22 cellular contexts compared by ENCODE assay signal in the genomic region with DNA sequence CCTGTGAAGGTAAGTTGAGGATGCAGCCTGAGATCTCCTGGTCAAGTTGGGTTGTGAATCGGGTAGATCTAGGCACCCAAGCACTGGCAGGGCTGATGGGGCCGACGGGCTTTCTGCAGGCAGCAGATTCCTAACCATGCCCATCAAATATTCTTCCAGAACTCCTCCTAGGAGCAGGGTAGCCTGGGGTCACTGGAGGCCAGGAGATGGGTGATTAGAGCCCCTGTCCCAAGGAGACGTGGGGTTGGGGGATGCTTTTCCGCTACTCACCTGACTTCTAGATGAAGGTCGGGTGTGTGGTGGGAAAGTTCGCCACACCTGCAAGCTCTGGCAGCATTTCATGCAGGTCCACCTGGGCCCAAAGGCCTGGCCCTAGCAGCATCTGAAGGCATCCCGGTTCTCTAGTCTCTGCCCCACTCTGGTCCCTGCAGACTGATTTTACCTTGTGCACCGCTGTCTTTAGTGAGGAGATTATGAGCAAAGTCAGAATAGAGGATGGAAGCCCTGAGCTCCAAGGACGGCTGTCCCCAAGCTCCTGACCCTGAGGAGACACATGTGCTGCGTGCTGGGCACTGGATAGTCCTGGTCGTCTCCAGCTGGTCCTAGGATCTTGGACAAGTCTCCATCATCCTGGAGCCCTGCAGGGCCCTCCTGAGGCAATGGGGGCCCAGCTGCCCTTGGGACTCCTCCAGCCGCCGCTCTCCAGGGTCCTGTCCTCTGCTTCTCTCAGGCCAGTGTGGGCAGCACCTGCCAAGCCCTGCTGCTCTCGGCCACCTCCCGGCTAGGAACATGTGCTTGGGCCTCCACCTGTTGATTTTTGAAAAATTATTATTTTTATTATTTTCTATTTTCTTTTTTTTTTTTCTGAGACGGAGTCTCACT. TPM values are rescaled to one million over a fixed set of nuclear protein-coding genes. Genes with fewer than 3 reads are reported as not detected.
A peak's percentile ranks its signal among the peaks of the same experiment; 100 is the strongest.
DNase-seq lines count a peak whose midpoint lies in the region; ATAC-seq and TF ChIP-seq lines count a peak whose summit lies in the region.
"Had no signal": no experiment of that assay in that cellular context is flagged by ENCODE, and none has a peak within 500 bp of the region (broad histone marks: within the 10 kb centered on the region; RNA-seq: fewer than 3 reads in every experiment).

No MANE protein-coding gene starts in this region.

- H3K4me3 Mint-ChIP-seq in endodermal cell (no peak overlapping the region), nephron progenitor cell (no peak overlapping the region)
- H3K4me3 Mint-ChIP-seq: CD14-positive monocyte; central memory CD8-positive, alpha-beta T cell; natural killer cell had no signal

- H3K4me1 ChIP-seq in GM23248 (ENCODE audit: insufficient read depth) (no peaks in the 10 kb centered on the region), SJCRH30 (no peaks in the 10 kb centered on the region), endodermal cell (ENCODE audit: control insufficient read depth, insufficient read depth, low read length) (no peaks in the 10 kb centered on the region), thyroid gland (no peaks in the 10 kb centered on the region)

- H3K27me3 Mint-ChIP-seq in endodermal cell (ENCODE audit: insufficient read depth) (peaks cover 3% of the 10 kb centered on the region), nephron progenitor cell (ENCODE audit: low read depth, poor library complexity) (peaks cover 12% of the 10 kb centered on the region)

- ATAC-seq in GM18498 (IDR thresholded peaks at IDR 0.05; ENCODE audit: unreplicated experiment) (no peak), HG03469 (IDR thresholded peaks at IDR 0.05; ENCODE audit: unreplicated experiment) (no peak)
- ATAC-seq: left lobe of liver, natural killer cell, Right ventricle myocardium inferior, sciatic nerve had no signal

- no peaks in the 10 kb centered on the region for H4K20me1 ChIP-seq in GM23248 (ENCODE audit: insufficient read depth)

- in situ Hi-C loops in GM23248 (cut with MboI) = no loop called here

- H3K36me3 ChIP-seq in GM23248 (ENCODE audit: low read depth) (no peaks in the 10 kb centered on the region), SJCRH30 (no peaks in the 10 kb centered on the region), endodermal cell (ENCODE audit: control insufficient read depth, insufficient read depth, low read length) (no peaks in the 10 kb centered on the region), thyroid gland (no peaks in the 10 kb centered on the region)
- H3K36me3 ChIP-seq: stomach, tibial nerve had no signal

- no peaks in the 10 kb centered on the region for H3F3A ChIP-seq in GM23248 (ENCODE audit: insufficient read depth)

- H3K9me3 ChIP-seq in GM23248 (ENCODE audit: low read depth) = no peaks in the 10 kb centered on the region
- H3K9me3 ChIP-seq in SJCRH30 (replicated peaks) = no peaks in the 10 kb centered on the region; the same call in 1 of the 2 replicates
- peaks cover 9% of the 10 kb centered on the region for H3K9me3 ChIP-seq in endodermal cell (ENCODE audit: control insufficient read depth, low read length)
- H3K9me3 ChIP-seq in thyroid gland = no peaks in the 10 kb centered on the region

- TF ChIP-seq CTCF in endodermal cell (conservative IDR thresholded peaks at IDR 0.05) (no peak), nephron progenitor cell (IDR thresholded peaks at IDR 0.05) (no peak), thyroid gland (IDR thresholded peaks at IDR 0.05) (no peak)

- TF ChIP-seq POLR2A in thyroid gland (IDR thresholded peaks at IDR 0.05) = no peak

- no peak overlapping the region for H3K4me2 ChIP-seq in GM23248 (ENCODE audit: unreplicated experiment)
- H3K4me2 ChIP-seq: KMS-11 had no signal

- intact Hi-C loops in thyroid gland (cut with DNase I) = no loop called here

- H2AFZ ChIP-seq in GM23248 = no peak overlapping the region

- H3K36me3 Mint-ChIP-seq in endodermal cell (ENCODE audit: low read depth) (no peaks in the 10 kb centered on the region), nephron progenitor cell (ENCODE audit: low read depth) (peaks cover 5% of the 10 kb centered on the region)
- H3K36me3 Mint-ChIP-seq: CD14-positive monocyte had no signal

- no peaks in the 10 kb centered on the region for H3K9me2 ChIP-seq in GM23248 (ENCODE audit: insufficient read depth)

- H3K9me3 Mint-ChIP-seq in endodermal cell (peaks cover 8% of the 10 kb centered on the region), nephron progenitor cell (peaks cover 22% of the 10 kb centered on the region)
- H3K9me3 Mint-ChIP-seq: natural killer cell had no signal

- H3K4me1 Mint-ChIP-seq in endodermal cell (peaks cover 1% of the 10 kb centered on the region), nephron progenitor cell (peaks cover 22% of the 10 kb centered on the region)
- H3K4me1 Mint-ChIP-seq: natural killer cell had no signal

- 83 to 85% methylated on average over 16 to 17 of the region's 17 CpGs for WGBS in GM23248 (ENCODE audit: low coverage in 1 of 2, low lambda C conversion rate in 2 of 2, missing lambda C conversion rate in 2 of 2), 2 experiments
- 92 to 93% methylated on average over 10 to 17 of the region's 17 CpGs for WGBS in endodermal cell (ENCODE audit: insufficient coverage in 1 of 2, insufficient read length in 1 of 2), 2 experiments
- WGBS in thyroid gland, 2 donors = 95 to 96% methylated on average over 13 to 15 of the region's 17 CpGs

- H3K27me3 ChIP-seq in GM23248 (replicated peaks; ENCODE audit: insufficient read depth) (no peaks in the 10 kb centered on the region), SJCRH30 (no peaks in the 10 kb centered on the region), endodermal cell (ENCODE audit: control insufficient read depth, insufficient read depth, low read length, poor library complexity, severe bottlenecking) (no peaks in the 10 kb centered on the region), thyroid gland (no peaks in the 10 kb centered on the region)
- H3K27me3 ChIP-seq: stomach, tibial nerve had no signal

- DNase-seq in GM23248 (peak; percentile 6), SJCRH30 (peak; percentile 26 to 42), endodermal cell (peak; percentile 83), nephron progenitor cell (peak; percentile 56), RPMI8226 (no peak), thyroid gland (no peak)
- DNase-seq: activated CD4-positive, alpha-beta T cell treated with anti-CD3 and anti-CD28 coated beads for 1 hour; Calu3; natural killer cell; NCI-H1436; OCI-M1 had no signal

- no peaks in the 10 kb centered on the region for H3K79me2 ChIP-seq in GM23248 (ENCODE audit: insufficient read depth)

- H3K27ac ChIP-seq in GM23248 (no peak overlapping the region), SJCRH30 (no peak overlapping the region), endodermal cell (ENCODE audit: low read depth, low read length) (no peak overlapping the region), thyroid gland (no peak overlapping the region)
- H3K27ac ChIP-seq: KMS-11, stomach, tibial nerve had no signal

- H3K4me3 ChIP-seq in GM23248 = no peak overlapping the region
- no peak overlapping the region for H3K4me3 ChIP-seq in SJCRH30
- no peak overlapping the region for H3K4me3 ChIP-seq in endodermal cell (ENCODE audit: low read length)
- H3K4me3 ChIP-seq in thyroid gland (replicated peaks in 1 of 3) = no peak overlapping the region
- H3K4me3 ChIP-seq: stomach, tibial nerve had no signal

- H3K9ac ChIP-seq in GM23248 = no peak overlapping the region
- no peak overlapping the region for H3K9ac ChIP-seq in endodermal cell (ENCODE audit: extremely low read depth, low read length, poor library complexity, severe bottlenecking)
- H3K9ac ChIP-seq: KMS-11 had no signal

- H3K27ac Mint-ChIP-seq in endodermal cell (no peak overlapping the region), nephron progenitor cell (no peak overlapping the region)
- H3K27ac Mint-ChIP-seq: activated T-helper 2 cell treated with anti-CD3 and anti-CD28 coated beads, Interferon-gamma antibody, Interleukin-2, Interleukin-4, amounts not matched to agents 10 μg/mL and 5 μg/mL and 100 μg/mL, durations not matched to agents 14 hours and 24 hours and 36 hours; CD14-positive monocyte; natural killer cell had no signal

RNA-seq across cellular contexts. Expression of gene C2CD2, which starts 21.8 kb away (rescaled TPM):
- total RNA-seq in GM23248 (2014; rRNA removed; shearing (Covaris generic)) = 11.5 and 12.2 TPM in 2 replicates
- 5.9 and 7.6 TPM in 2 replicates for polyA plus RNA-seq in GM23248 (2016; fragmentation: Nextera tagmentation; extraction: Ambion mirVana)
- total RNA-seq in SJCRH30 (2014; rRNA removed; shearing (Covaris generic)) = 14.1 and 14.5 TPM in 2 replicates
- total RNA-seq in endodermal cell = 10 to 100 TPM; 26.3 to 28.7 TPM
- 8.9 TPM for polyA plus RNA-seq in endodermal cell (2013, experiment 1 of 2)
- polyA plus RNA-seq in endodermal cell (2013, experiment 2 of 2) = 7.2 TPM
- total RNA-seq in thyroid gland = 10 to 100 TPM; 12.7 to 22.7 (median 20.0) TPM

RNA-seq across cellular contexts. Expression of gene ZBTB21, which starts 34.5 kb away (rescaled TPM):
- total RNA-seq in GM23248 (2014; rRNA removed; shearing (Covaris generic)) = 10.6 and 10.7 TPM in 2 replicates
- polyA plus RNA-seq in GM23248 (2016; fragmentation: Nextera tagmentation; extraction: Ambion mirVana) = 9.1 and 10.7 TPM in 2 replicates
- total RNA-seq in SJCRH30 (2014; rRNA removed; shearing (Covaris generic)) = 20.5 and 25.7 TPM in 2 replicates
- 10 to 100 TPM; 17.3 to 23.1 TPM for total RNA-seq in endodermal cell
- 14.0 TPM for polyA plus RNA-seq in endodermal cell (2013, experiment 1 of 2)
- 14.4 TPM for polyA plus RNA-seq in endodermal cell (2013, experiment 2 of 2)
- 10 to 100 TPM; 16.3 to 33.5 (median 18.6) TPM for total RNA-seq in thyroid gland

Comparison
In these comparisons a context has a peak if more than half of its experiments do, and no peak if none do; other contexts are left out.
1. DNase-seq: peak in GM23248 (single experiment), SJCRH30 (2 of 2), endodermal cell (single experiment) and nephron progenitor cell (single experiment); none in RPMI8226 (single experiment) and thyroid gland (0 of 2).